ENCODE assay signal across 11 cellular contexts in genomic region chrX:136170109-136170800, GRCh38. TPM values are rescaled to one million over a fixed set of nuclear protein-coding genes. Genes with fewer than 3 reads are reported as not detected.
A peak's percentile ranks its signal among the peaks of the same experiment; 100 is the strongest.
DNase-seq lines count a peak whose midpoint lies in the region; ATAC-seq and TF ChIP-seq lines count a peak whose summit lies in the region.
"Had no signal": no experiment of that assay in that cellular context is flagged by ENCODE, and none has a peak within 500 bp of the region (broad histone marks: within the 10 kb centered on the region; RNA-seq: fewer than 3 reads in every experiment).

No MANE protein-coding gene starts in this region.

- H3K27me3 ChIP-seq in stomach: no peaks in the 10 kb centered on the region

- H3K27ac Mint-ChIP-seq in chondrocyte (ENCODE audit: unreplicated experiment): peak overlapping the region; percentile 95
- H3K27ac Mint-ChIP-seq in activated CD8-positive, alpha-beta T cell treated with anti-CD3 and anti-CD28 coated beads for 36 hours: no peak overlapping the region

- WGBS in stomach, 5 donors: 43 to 61% (median 53%) methylated on average over 9 of the region's 9 CpGs

- peaks cover 13% of the 10 kb centered on the region for H3K9me3 Mint-ChIP-seq in chondrocyte (ENCODE audit: low read depth)
- no peaks in the 10 kb centered on the region for H3K9me3 Mint-ChIP-seq in activated CD8-positive, alpha-beta T cell treated with anti-CD3 and anti-CD28 coated beads for 36 hours

- H3K27ac ChIP-seq in stomach: peak overlapping the region; percentile 7 to 86 (median 74)

- H3K4me1 ChIP-seq in stomach: peaks cover 0 to 43% (median 13%) of the 10 kb centered on the region in 4 donors

- no peaks in the 10 kb centered on the region for H3K9me3 ChIP-seq in stomach

- peaks cover 87% of the 10 kb centered on the region for H3K4me1 Mint-ChIP-seq in chondrocyte (ENCODE audit: low read depth)
- H3K4me1 Mint-ChIP-seq in activated CD8-positive, alpha-beta T cell treated with anti-CD3 and anti-CD28 coated beads for 36 hours (ENCODE audit: low read depth): no peaks in the 10 kb centered on the region

- peaks cover 6% of the 10 kb centered on the region for H3K36me3 Mint-ChIP-seq in chondrocyte (ENCODE audit: low read depth)
- H3K36me3 Mint-ChIP-seq in activated CD8-positive, alpha-beta T cell treated with anti-CD3 and anti-CD28 coated beads for 36 hours (ENCODE audit: low read depth): no peaks in the 10 kb centered on the region

- TF ChIP-seq EP300 in stomach (IDR thresholded peaks at IDR 0.05): no peak

- peak overlapping the region in 2 of 4 donors; percentile 7 to 13 for H3K4me3 ChIP-seq in stomach

- intact Hi-C loops in stomach (cut with DNase I; ENCODE audit: low total_unique reads): no loop called here
- intact Hi-C loops in activated CD8-positive, alpha-beta T cell treated with anti-CD3 and anti-CD28 coated beads for 36 hours (cut with micrococcal nuclease): no loop called here

- no peak for TF ChIP-seq POLR2A in stomach (IDR thresholded peaks at IDR 0.05)

- ATAC-seq in activated CD8-positive, alpha-beta T cell treated with anti-CD3 and anti-CD28 coated beads for 36 hours: no peak

- CTCF ChIA-PET in activated CD8-positive, alpha-beta T cell treated with anti-CD3 and anti-CD28 coated beads for 36 hours (lab: Charles Lee): interaction anchor here (0.8 kb wide), 1 partner anchor 7 kb away, joined by 3 read pairs; no protein-coding TSS in a partner anchor

- POLR2A ChIA-PET in activated CD8-positive, alpha-beta T cell treated with anti-CD3 and anti-CD28 coated beads for 36 hours (lab: Charles Lee): no interaction called here

- peak; percentile 66 for TF ChIP-seq CTCF in chondrocyte (IDR thresholded peaks at IDR 0.05)
- peak in 1 of 7 experiments; percentile 12 for TF ChIP-seq CTCF in stomach (IDR thresholded peaks at IDR 0.05)
- no peak for TF ChIP-seq CTCF in activated CD8-positive, alpha-beta T cell treated with anti-CD3 and anti-CD28 coated beads for 36 hours (IDR thresholded peaks at IDR 0.05)

- H3K27me3 Mint-ChIP-seq in chondrocyte (ENCODE audit: low read depth): no peaks in the 10 kb centered on the region
- no peaks in the 10 kb centered on the region for H3K27me3 Mint-ChIP-seq in activated CD8-positive, alpha-beta T cell treated with anti-CD3 and anti-CD28 coated beads for 36 hours

- H3K4me3 Mint-ChIP-seq in chondrocyte (ENCODE audit: unreplicated experiment): peak overlapping the region; percentile 37
- no peak overlapping the region for H3K4me3 Mint-ChIP-seq in activated CD8-positive, alpha-beta T cell treated with anti-CD3 and anti-CD28 coated beads for 36 hours

- H3K36me3 ChIP-seq in stomach: no peaks in the 10 kb centered on the region

- DNase-seq in HCEC 1CT (peak; percentile 38), chondrocyte (ENCODE audit: low spot score) (no peak), kidney tubule cell (ENCODE audit: low spot score) (peak; percentile 43), stomach (no peak), OCI-M2 (lab: John Stamatoyannopoulos, UW; ENCODE audit: unreplicated experiment) (no peak), HuH-7.5 (ENCODE audit: low spot score) (no peak)
- DNase-seq in activated naive CD4-positive, alpha-beta T cell treated with anti-CD3 and anti-CD28 coated beads, Interleukin-2, amount 50 U/mL, for 16 hours: no peak
- no peak for DNase-seq in activated CD8-positive, alpha-beta T cell treated with anti-CD3 and anti-CD28 coated beads for 36 hours
- DNase-seq: DMS79, NCI-H1105, SHP77 treated with DMSO at 0.1 percent for 48 hours had no signal

RNA-seq across cellular contexts. Expression of gene FHL1, which starts 22.9 kb away (rescaled TPM):
- total RNA-seq in chondrocyte (744 to 1,032 TPM (median 1,007 TPM) in 3 replicates), stomach (1,000 to 10,000 TPM in 1 of 5 donors, 100 to 1,000 TPM in 4; 101 to 1,286 (median 650) TPM)
- polyA plus RNA-seq in stomach: 100 to 1,000 TPM; 147 to 325 (median 211) TPM
- total RNA-seq in activated CD8-positive, alpha-beta T cell treated with anti-CD3 and anti-CD28 coated beads for 36 hours: 10 to 100 TPM; 17.9 to 18.4 TPM

Comparison
In these comparisons a context has a peak if more than half of its experiments do, and no peak if none do; other contexts are left out.
1. DNase-seq: peak in HCEC 1CT (single experiment) and kidney tubule cell (single experiment); none in chondrocyte (single experiment), stomach (single experiment), activated naive CD4-positive, alpha-beta T cell treated with anti-CD3 and anti-CD28 coated beads, Interleukin-2, amount 50 U/mL, for 16 hours (single experiment), OCI-M2 (single experiment), activated CD8-positive, alpha-beta T cell treated with anti-CD3 and anti-CD28 coated beads for 36 hours (single experiment) and HuH-7.5 (single experiment).
2. RNA of gene FHL1, which starts 22.9 kb away (total RNA-seq): 744 to 1,032 TPM in chondrocyte and 101 to 1,286 TPM in stomach; 17.9 to 18.4 TPM in activated CD8-positive, alpha-beta T cell treated with anti-CD3 and anti-CD28 coated beads for 36 hours; every median in the first group is over 4 times any median in the second.